Comparison of ENCODE assay signal across 24 cellular contexts in genomic region chr6:139872635-139873034, GRCh38.
DNase-seq lines count a peak whose midpoint lies in the region; ATAC-seq and TF ChIP-seq lines count a peak whose summit lies in the region.
"Had no signal": no experiment of that assay in that cellular context is flagged by ENCODE, and none has a peak within 500 bp of the region (broad histone marks: within the 10 kb centered on the region; RNA-seq: fewer than 3 reads in every experiment).

No MANE protein-coding gene starts in this region.

- POLR2A ChIA-PET in HEK293 (lab: Yijun Ruan, JAX): no interaction called here

- H3K79me2 ChIP-seq in osteoblast (ENCODE audit: insufficient read depth, low read length): no peaks in the 10 kb centered on the region

- peak overlapping the region; percentile 62 for H2AFZ ChIP-seq in osteoblast (ENCODE audit: low read length)

- TF ChIP-seq CTCF in HEK293 (tag by site-specific recombination; IDR thresholded peaks at IDR 0.05) (no peak), Peyer's patch (IDR thresholded peaks at IDR 0.05) (no peak), fibroblast of the aortic adventitia (IDR thresholded peaks at IDR 0.05; ENCODE audit: insufficient read depth, low read length) (no peak), osteoblast (IDR thresholded peaks at IDR 0.05; ENCODE audit: extremely low read depth, low read depth, low read length) (no peak)

- peak in 2 of 3 donors; percentile 57 to 67 for DNase-seq in Peyer's patch
- peak; percentile 27 for DNase-seq in fibroblast of the aortic adventitia (ENCODE audit: low read depth)
- peak; percentile 76 for DNase-seq in osteoblast (ENCODE audit: insufficient read length, low spot score, missing footprints)
- no peak for DNase-seq in activated naive CD4-positive, alpha-beta T cell treated with Interleukin-2 at 50 U/mL for 16 hours
- DNase-seq in NCI-H82 (lab: John Stamatoyannopoulos, UW): no peak
- DNase-seq in GM19238 (ENCODE audit: insufficient read length, low spot score): no peak
- DNase-seq: ACHN; activated CD4-positive, alpha-beta memory T cell treated with anti-CD3 and anti-CD28 coated beads for 36 hours; activated CD4-positive, CD25-positive, alpha-beta regulatory T cell; activated effector memory CD4-positive, alpha-beta T cell treated with anti-CD3 and anti-CD28 coated beads, Interleukin-2, amount 50 U/mL, for 16 hours; Calu3; foreskin fibroblast; GOT3; left lung; NCI-H1417; NCI-H2081 treated with DMSO at 0.1 percent for 48 hours; nucleus accumbens; stomach; T-helper 9 cell had no signal

- H3K27ac ChIP-seq in HEK293 (ENCODE audit: extremely low read depth, low read depth, low read length): no peak overlapping the region
- H3K27ac ChIP-seq in Peyer's patch: peak overlapping the region in 2 of 4 donors; percentile 26 to 70
- H3K27ac ChIP-seq in osteoblast (ENCODE audit: low read depth, low read length): no peak overlapping the region
- H3K27ac ChIP-seq: BLaER1, cardiac muscle cell, left lung, RWPE1, stomach had no signal

- no peaks in the 10 kb centered on the region for H4K20me1 ChIP-seq in osteoblast (ENCODE audit: insufficient read depth, low read length)
- H4K20me1 ChIP-seq: BLaER1 had no signal

- ATAC-seq in GM21447 (IDR thresholded peaks at IDR 0.05; ENCODE audit: unreplicated experiment): no peak
- ATAC-seq: left lung had no signal

- H3K4me3 ChIP-seq in HEK293 (ENCODE audit: low read depth, low read length) (no peak overlapping the region), Peyer's patch (no peak overlapping the region), fibroblast of the aortic adventitia (ENCODE audit: low read depth, low read length) (no peak overlapping the region), osteoblast (ENCODE audit: insufficient read depth, low read length) (no peak overlapping the region)
- H3K4me3 ChIP-seq: BLaER1, cardiac muscle cell, left lung, stomach had no signal

- CTCF ChIA-PET in HEK293 (lab: Yijun Ruan, JAX): interaction anchor here (0.8 to 1.0 kb wide), 2 partner anchors 9 to 12 kb away, joined by 3 to 4 read pairs; no protein-coding TSS in a partner anchor

- H3K4me1 ChIP-seq in HEK293 (ENCODE audit: control insufficient read depth, insufficient read depth, low read length): peaks cover 3% of the 10 kb centered on the region; the same call in 1 of the 2 replicates
- H3K4me1 ChIP-seq in Peyer's patch: peaks cover 0 to 6% (median 0%) of the 10 kb centered on the region in 4 donors
- no peaks in the 10 kb centered on the region for H3K4me1 ChIP-seq in osteoblast (ENCODE audit: insufficient read depth, low read length)
- H3K4me1 ChIP-seq: BLaER1, left lung had no signal

- TF ChIP-seq POLR2A in Peyer's patch (IDR thresholded peaks at IDR 0.05): no peak

- H3K27me3 ChIP-seq in Peyer's patch (no peaks in the 10 kb centered on the region), osteoblast (ENCODE audit: insufficient read depth, low read length) (no peaks in the 10 kb centered on the region)
- H3K27me3 ChIP-seq: BLaER1, cardiac muscle cell, left lung, stomach had no signal

- no peaks in the 10 kb centered on the region for H3K36me3 ChIP-seq in HEK293 (ENCODE audit: control insufficient read depth in 2 of 2, insufficient read depth in 1 of 2, low read length in 2 of 2)
- no peaks in the 10 kb centered on the region for H3K36me3 ChIP-seq in Peyer's patch
- no peaks in the 10 kb centered on the region for H3K36me3 ChIP-seq in osteoblast (ENCODE audit: insufficient read depth, low read length)
- H3K36me3 ChIP-seq: BLaER1, cardiac muscle cell, left lung, stomach had no signal

- H3K9me3 ChIP-seq in HEK293 (ENCODE audit: control insufficient read depth, insufficient read depth, low read depth, low read length): no peaks in the 10 kb centered on the region
- no peaks in the 10 kb centered on the region for H3K9me3 ChIP-seq in Peyer's patch
- no peaks in the 10 kb centered on the region for H3K9me3 ChIP-seq in osteoblast (ENCODE audit: low read depth, low read length)
- H3K9me3 ChIP-seq: BLaER1, left lung, stomach had no signal

- H3K4me2 ChIP-seq in osteoblast (ENCODE audit: insufficient read depth, low read length): no peak overlapping the region
- H3K4me2 ChIP-seq: BLaER1 had no signal

TF ChIP-seq in HEK293, 187 proteins besides CTCF, POLR2A, EP300 and RAD21 (continues in another document):
- no peak for TF ChIP-seq TRIM28 (IDR thresholded peaks at IDR 0.05; ENCODE audit: borderline replicate concordance, low read length)
- TF ChIP-seq HOXD13 (CRISPR knock-in tag; IDR thresholded peaks at IDR 0.05; ENCODE audit: borderline replicate concordance): no peak
- no peak for TF ChIP-seq ZNF112 (tag by site-specific recombination; IDR thresholded peaks at IDR 0.05)
- TF ChIP-seq, protein P1, sequence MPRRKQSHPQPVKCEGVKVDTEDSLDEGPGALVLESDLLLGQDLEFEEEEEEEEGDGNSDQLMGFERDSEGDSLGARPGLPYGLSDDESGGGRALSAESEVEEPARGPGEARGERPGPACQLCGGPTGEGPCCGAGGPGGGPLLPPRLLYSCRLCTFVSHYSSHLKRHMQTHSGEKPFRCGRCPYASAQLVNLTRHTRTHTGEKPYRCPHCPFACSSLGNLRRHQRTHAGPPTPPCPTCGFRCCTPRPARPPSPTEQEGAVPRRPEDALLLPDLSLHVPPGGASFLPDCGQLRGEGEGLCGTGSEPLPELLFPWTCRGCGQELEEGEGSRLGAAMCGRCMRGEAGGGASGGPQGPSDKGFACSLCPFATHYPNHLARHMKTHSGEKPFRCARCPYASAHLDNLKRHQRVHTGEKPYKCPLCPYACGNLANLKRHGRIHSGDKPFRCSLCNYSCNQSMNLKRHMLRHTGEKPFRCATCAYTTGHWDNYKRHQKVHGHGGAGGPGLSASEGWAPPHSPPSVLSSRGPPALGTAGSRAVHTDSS (tag by site-specific recombination; IDR thresholded peaks at IDR 0.05): 0 out of 2 replicates have a peak, but pooled peaks have one; percentile 12
- TF ChIP-seq MYNN (tag by site-specific recombination; IDR thresholded peaks at IDR 0.05; ENCODE audit: borderline replicate concordance): no peak
- TF ChIP-seq ZNF16 (tag by site-specific recombination; IDR thresholded peaks at IDR 0.05; ENCODE audit: low read depth): no peak
- TF ChIP-seq, protein P2, sequence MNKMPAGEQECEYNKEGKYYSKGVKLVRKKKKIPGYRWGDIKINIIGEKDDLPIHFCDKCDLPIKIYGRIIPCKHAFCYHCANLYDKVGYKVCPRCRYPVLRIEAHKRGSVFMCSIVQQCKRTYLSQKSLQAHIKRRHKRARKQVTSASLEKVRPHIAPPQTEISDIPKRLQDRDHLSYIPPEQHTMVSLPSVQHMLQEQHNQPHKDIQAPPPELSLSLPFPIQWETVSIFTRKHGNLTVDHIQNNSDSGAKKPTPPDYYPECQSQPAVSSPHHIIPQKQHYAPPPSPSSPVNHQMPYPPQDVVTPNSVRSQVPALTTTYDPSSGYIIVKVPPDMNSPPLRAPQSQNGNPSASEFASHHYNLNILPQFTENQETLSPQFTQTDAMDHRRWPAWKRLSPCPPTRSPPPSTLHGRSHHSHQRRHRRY (tag by site-specific recombination; IDR thresholded peaks at IDR 0.05): no peak
- TF ChIP-seq ZNF529 (tag by site-specific recombination; IDR thresholded peaks at IDR 0.05; ENCODE audit: insufficient replicate concordance): no peak
- no peak for TF ChIP-seq ZNF423 (tag by site-specific recombination; IDR thresholded peaks at IDR 0.05)
- no peak for TF ChIP-seq ZNF692 (tag by site-specific recombination; IDR thresholded peaks at IDR 0.05)
- TF ChIP-seq ZNF10 (tag by site-specific recombination; IDR thresholded peaks at IDR 0.05): 0 out of 2 replicates have a peak, but pooled peaks have one; percentile 30
- TF ChIP-seq ZBTB8A (tag by site-specific recombination; IDR thresholded peaks at IDR 0.05): no peak
- no peak for TF ChIP-seq GLI4 (tag by site-specific recombination; IDR thresholded peaks at IDR 0.05)
- TF ChIP-seq ZNF132 (tag by site-specific recombination; IDR thresholded peaks at IDR 0.05; ENCODE audit: borderline replicate concordance): no peak
- 0 out of 2 replicates have a peak, but pooled peaks have one; percentile 22 for TF ChIP-seq ATF2 (tag by site-specific recombination; IDR thresholded peaks at IDR 0.05; ENCODE audit: low read depth)
- TF ChIP-seq ZNF155 (tag by site-specific recombination; IDR thresholded peaks at IDR 0.05): no peak
- TF ChIP-seq ZNF302 (tag by site-specific recombination; IDR thresholded peaks at IDR 0.05; ENCODE audit: low read depth): no peak
- no peak for TF ChIP-seq ZNF792 (tag by site-specific recombination; IDR thresholded peaks at IDR 0.05)
- no peak for TF ChIP-seq ZNF140 (tag by site-specific recombination; IDR thresholded peaks at IDR 0.05)

Comparison
In these comparisons a context has a peak if more than half of its experiments do, and no peak if none do; other contexts are left out.
1. DNase-seq: peak in Peyer's patch (2 of 3), fibroblast of the aortic adventitia (single experiment) and osteoblast (single experiment); none in activated naive CD4-positive, alpha-beta T cell treated with Interleukin-2 at 50 U/mL for 16 hours (single experiment), NCI-H82 (single experiment) and GM19238 (single experiment).